ENCODE assay signal across 8 cellular contexts in genomic region chr3:189961525-189962161, GRCh38.
DNase-seq lines count a peak whose midpoint lies in the region; ATAC-seq, FAIRE-seq and TF ChIP-seq lines count a peak whose summit lies in the region.

No MANE protein-coding gene starts in this region.

- FAIRE-seq in astrocyte (lab: Jason Lieb, UNC) (peak; percentile 75), small intestine (lab: Jason Lieb, UNC) (peak; percentile 10)

- peak; percentile 98 for TF ChIP-seq CTCF in astrocyte (IDR thresholded peaks at IDR 0.05; ENCODE audit: insufficient read depth, low read depth, low read length)

- H3K9me3 Mint-ChIP-seq in astrocyte (ENCODE audit: unreplicated experiment) = no peaks in the 10 kb centered on the region

- H3K27me3 Mint-ChIP-seq in astrocyte (ENCODE audit: low read depth, unreplicated experiment) = no peaks in the 10 kb centered on the region

- H3K4me1 ChIP-seq in astrocyte (ENCODE audit: insufficient read depth, low read length) = peaks cover 4% of the 10 kb centered on the region
- no peaks in the 10 kb centered on the region for H3K4me1 ChIP-seq in small intestine (ENCODE audit: control insufficient read depth in 2 of 2, insufficient read depth in 1 of 2, low read depth in 1 of 2, low read length in 1 of 2)

- H3K36me3 Mint-ChIP-seq in astrocyte (ENCODE audit: low read depth, unreplicated experiment) = peaks cover 4% of the 10 kb centered on the region

- H3K4me1 Mint-ChIP-seq in astrocyte (ENCODE audit: low read depth, unreplicated experiment) = peaks cover 3% of the 10 kb centered on the region

- H2AFZ ChIP-seq in astrocyte (ENCODE audit: low read depth, low read length) = no peak overlapping the region

- 1 to 3% (median 3%) methylated on average over 8 of the region's 8 CpGs for WGBS in small intestine, 3 donors

- H3K9me3 ChIP-seq in astrocyte (ENCODE audit: insufficient read depth, low read depth, low read length) (no peaks in the 10 kb centered on the region), small intestine (ENCODE audit: control insufficient read depth, low read depth) (no peaks in the 10 kb centered on the region)

- no peak overlapping the region for H3K4me3 Mint-ChIP-seq in astrocyte (ENCODE audit: unreplicated experiment)

- H3K4me2 ChIP-seq in astrocyte (ENCODE audit: low read length) = peak overlapping the region; percentile 64

- no peak overlapping the region for H3K4me3 ChIP-seq in astrocyte (ENCODE audit: insufficient read depth, low read depth, low read length)
- H3K4me3 ChIP-seq in small intestine (ENCODE audit: low read depth in 1 of 2, low read length in 2 of 2) = no peak overlapping the region

- no peaks in the 10 kb centered on the region for H3K79me2 ChIP-seq in astrocyte (ENCODE audit: insufficient read depth, low read length)

- H4K20me1 ChIP-seq in astrocyte (ENCODE audit: insufficient read depth, low read length) = no peaks in the 10 kb centered on the region

- peak overlapping the region; percentile 12 for H3K27ac ChIP-seq in astrocyte (ENCODE audit: low read depth, low read length)
- no peak overlapping the region for H3K27ac ChIP-seq in small intestine (ENCODE audit: low read depth in 1 of 2, low read length in 1 of 2)

- H3K27me3 ChIP-seq in astrocyte (ENCODE audit: insufficient read depth, low read length) = no peaks in the 10 kb centered on the region
- H3K27me3 ChIP-seq in small intestine (ENCODE audit: control insufficient read depth in 2 of 2, insufficient read depth in 2 of 2, low read length in 2 of 2) = no peaks in the 10 kb centered on the region

- ATAC-seq in HG02970 (IDR thresholded peaks at IDR 0.05; ENCODE audit: low FRiP score, unreplicated experiment) = peak; percentile 67

- H3K9ac ChIP-seq in astrocyte (ENCODE audit: low read length) = peak overlapping the region; percentile 28

- H3K27ac Mint-ChIP-seq in astrocyte (ENCODE audit: unreplicated experiment) = peak overlapping the region; percentile 79

- DNase-seq in NK-92 treated with Interleukin-12 subunit alpha and Interleukin-12 subunit beta, amount 100 ng/mL, for 24 hours (lab: John Stamatoyannopoulos, UW) = peak; percentile 41
- DNase-seq in NK-92 (lab: John Stamatoyannopoulos, UW; ENCODE audit: unreplicated experiment) (no peak), NCI-H1930 (lab: John Stamatoyannopoulos, UW) (peak; percentile 44 to 59), T-helper 22 cell (ENCODE audit: low read depth) (peak; percentile 8), astrocyte (ENCODE audit: low read depth) (peak; percentile 63), hypothalamus (lab: John Stamatoyannopoulos, UW) (peak in 47 of 51 donors; percentile 4 to 83 (median 53)), small intestine (peak; percentile 78)

- H3K36me3 ChIP-seq in astrocyte (ENCODE audit: insufficient read depth, low read length) (no peaks in the 10 kb centered on the region), small intestine (ENCODE audit: control insufficient read depth in 2 of 2, insufficient read depth in 2 of 2, low read length in 2 of 2) (no peaks in the 10 kb centered on the region)
